ENCODE assay signal across 13 cellular contexts in the genomic region with DNA sequence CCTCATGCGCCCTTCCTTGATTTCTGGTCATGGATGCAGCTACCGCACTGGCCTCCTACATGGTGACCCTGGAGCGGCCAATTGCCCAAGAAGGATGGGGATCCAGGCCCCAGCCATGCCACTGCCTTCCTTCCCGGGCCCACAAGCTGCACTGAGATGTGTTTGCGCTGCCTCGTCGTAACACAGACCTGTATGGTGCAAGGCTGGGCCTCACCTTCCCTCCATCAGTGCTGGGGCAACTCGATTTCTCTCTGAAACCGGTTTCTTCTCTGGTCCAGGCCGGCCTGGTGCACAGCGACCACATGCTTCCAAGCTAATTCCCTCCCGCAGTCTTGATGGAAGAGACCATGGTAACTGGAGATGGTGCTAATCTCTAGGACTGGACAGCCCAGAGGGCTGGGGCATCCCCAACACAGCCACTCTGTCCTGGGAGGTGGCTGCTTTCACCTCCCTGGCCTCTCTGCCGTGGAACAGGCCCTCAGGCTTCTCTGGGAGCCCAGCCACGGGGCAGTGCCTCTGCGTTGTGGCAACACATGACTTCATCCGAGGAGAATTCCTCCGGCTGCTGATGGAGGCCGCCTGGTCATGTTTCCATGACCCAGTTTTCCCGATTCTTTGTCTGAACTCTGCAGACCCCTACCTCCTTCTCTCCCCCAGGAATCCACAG.
DNase-seq lines count a peak whose midpoint lies in the region; ATAC-seq, FAIRE-seq and TF ChIP-seq lines count a peak whose summit lies in the region.
"Had no signal": no experiment of that assay in that cellular context is flagged by ENCODE, and none has a peak within 500 bp of the region (broad histone marks: within the 10 kb centered on the region; RNA-seq: fewer than 3 reads in every experiment).

No MANE protein-coding gene starts in this region.

- FAIRE-seq in kidney (lab: Jason Lieb, UNC) (no peak), GM12891 (lab: Jason Lieb, UNC) (no peak)

- H3K9me3 ChIP-seq in kidney (ENCODE audit: control insufficient read depth in 1 of 2, low read length in 2 of 2), result no peaks in the 10 kb centered on the region
- H3K9me3 ChIP-seq: esophagus squamous epithelium had no signal

- H3K9ac ChIP-seq in kidney (ENCODE audit: low read length in 2 of 2), result no peak overlapping the region

- TF ChIP-seq POLR2A in GM12891 (IDR thresholded peaks at IDR 0.05; ENCODE audit: low read depth, low read length), result no peak

- H3K9me2 ChIP-seq in GM23338 (ENCODE audit: insufficient read depth), result no peaks in the 10 kb centered on the region

- no peaks in the 10 kb centered on the region for H3K36me3 Mint-ChIP-seq in GM23338 (ENCODE audit: low read depth)
- no peaks in the 10 kb centered on the region for H3K36me3 Mint-ChIP-seq in stimulated activated effector memory CD8-positive, alpha-beta T cell treated with anti-CD3 and anti-CD28 coated beads, Interleukin-12 subunit alpha, Interleukin-12 subunit beta, amount 100 ng/mL, for 72 hours
- H3K36me3 Mint-ChIP-seq in activated naive CD8-positive, alpha-beta T cell treated with anti-CD3 and anti-CD28 coated beads, Interleukin-2, amount 50 U/mL, for 24 hours (ENCODE audit: low read depth), result no peaks in the 10 kb centered on the region

- intact Hi-C loops in kidney (cut with DNase I), result no loop called here

- H2AFZ ChIP-seq in GM23338, result no peak overlapping the region

- no peaks in the 10 kb centered on the region for H3K27me3 ChIP-seq in GM23338 (ENCODE audit: insufficient read depth)

- no peaks in the 10 kb centered on the region for H3K9me3 Mint-ChIP-seq in GM23338
- H3K9me3 Mint-ChIP-seq in stimulated activated effector memory CD8-positive, alpha-beta T cell treated with anti-CD3 and anti-CD28 coated beads, Interleukin-12 subunit alpha, Interleukin-12 subunit beta, amount 100 ng/mL, for 72 hours, result no peaks in the 10 kb centered on the region
- no peaks in the 10 kb centered on the region for H3K9me3 Mint-ChIP-seq in activated naive CD8-positive, alpha-beta T cell treated with anti-CD3 and anti-CD28 coated beads, Interleukin-2, amount 50 U/mL, for 24 hours
- H3K9me3 Mint-ChIP-seq: activated CD4-positive, alpha-beta memory T cell treated with anti-CD3 and anti-CD28 coated beads, Interleukin-2, amount 10 ng/mL, durations not matched to agents 7 days and 5 days had no signal

- H3K4me3 ChIP-seq in GM23338 (no peak overlapping the region), cardiac fibroblast (replicated peaks in 1 of 2; ENCODE audit: low read depth in 2 of 2, low read length in 2 of 2) (no peak overlapping the region), kidney (ENCODE audit: low read length in 2 of 2) (no peak overlapping the region), skin epidermis (no peak overlapping the region)
- H3K4me3 ChIP-seq: esophagus squamous epithelium had no signal

- H3K36me3 ChIP-seq in GM23338 (ENCODE audit: insufficient read depth) (no peaks in the 10 kb centered on the region), kidney (ENCODE audit: control insufficient read depth in 1 of 2, insufficient read depth in 2 of 2, low read length in 2 of 2) (no peaks in the 10 kb centered on the region)
- H3K36me3 ChIP-seq: esophagus squamous epithelium had no signal

- H3K27ac Mint-ChIP-seq in GM23338, result peak overlapping the region; percentile 89
- no peak overlapping the region for H3K27ac Mint-ChIP-seq in stimulated activated effector memory CD8-positive, alpha-beta T cell treated with anti-CD3 and anti-CD28 coated beads, Interleukin-12 subunit alpha, Interleukin-12 subunit beta, amount 100 ng/mL, for 72 hours
- no peak overlapping the region for H3K27ac Mint-ChIP-seq in activated naive CD8-positive, alpha-beta T cell treated with anti-CD3 and anti-CD28 coated beads, Interleukin-2, amount 50 U/mL, for 24 hours
- H3K27ac Mint-ChIP-seq: activated CD4-positive, alpha-beta memory T cell treated with anti-CD3 and anti-CD28 coated beads, Interleukin-2, amount 10 ng/mL, durations not matched to agents 7 days and 5 days had no signal

- H3F3A ChIP-seq in GM23338 (replicated peaks; ENCODE audit: low read depth), result peaks cover 3% of the 10 kb centered on the region; the same call in 1 of the 2 replicates

- peaks cover 14% of the 10 kb centered on the region for H3K4me1 Mint-ChIP-seq in GM23338
- no peaks in the 10 kb centered on the region for H3K4me1 Mint-ChIP-seq in stimulated activated effector memory CD8-positive, alpha-beta T cell treated with anti-CD3 and anti-CD28 coated beads, Interleukin-12 subunit alpha, Interleukin-12 subunit beta, amount 100 ng/mL, for 72 hours
- no peaks in the 10 kb centered on the region for H3K4me1 Mint-ChIP-seq in activated naive CD8-positive, alpha-beta T cell treated with anti-CD3 and anti-CD28 coated beads, Interleukin-2, amount 50 U/mL, for 24 hours
- H3K4me1 Mint-ChIP-seq: activated CD4-positive, alpha-beta memory T cell treated with anti-CD3 and anti-CD28 coated beads, Interleukin-2, amount 10 ng/mL, durations not matched to agents 7 days and 5 days had no signal

- no peak for TF ChIP-seq CTCF in GM23338 (conservative IDR thresholded peaks at IDR 0.05; ENCODE audit: low read depth in 2 of 2)
- no peak for TF ChIP-seq CTCF in cardiac fibroblast (IDR thresholded peaks at IDR 0.05; ENCODE audit: low read depth, low read length)
- TF ChIP-seq CTCF in kidney (IDR thresholded peaks at IDR 0.05; ENCODE audit: borderline replicate concordance, extremely low read depth, insufficient read depth), result no peak

- H4K20me1 ChIP-seq in GM23338 (replicated peaks; ENCODE audit: insufficient read depth), result peaks cover 17% of the 10 kb centered on the region; the same call in 1 of the 2 replicates

- H3K27me3 Mint-ChIP-seq in GM23338 (ENCODE audit: insufficient read depth, low read depth, poor library complexity), result peaks cover 5% of the 10 kb centered on the region
- H3K27me3 Mint-ChIP-seq in activated naive CD8-positive, alpha-beta T cell treated with anti-CD3 and anti-CD28 coated beads, Interleukin-2, amount 50 U/mL, for 24 hours, result no peaks in the 10 kb centered on the region
- H3K27me3 Mint-ChIP-seq: activated CD4-positive, alpha-beta memory T cell treated with anti-CD3 and anti-CD28 coated beads, Interleukin-2, amount 10 ng/mL, durations not matched to agents 7 days and 5 days had no signal

- no peaks in the 10 kb centered on the region for H3K4me1 ChIP-seq in GM23338 (ENCODE audit: insufficient read depth)
- H3K4me1 ChIP-seq in kidney (ENCODE audit: control insufficient read depth in 1 of 2, insufficient read depth in 1 of 2, low read depth in 1 of 2, low read length in 2 of 2), result peaks cover 0 to 7% of the 10 kb centered on the region in 2 donors

- H3K27ac ChIP-seq in GM23338 (ENCODE audit: low read depth), result no peak overlapping the region
- H3K27ac ChIP-seq in kidney (ENCODE audit: low read depth in 2 of 2, low read length in 2 of 2), result peak overlapping the region in 1 of 2 donors; percentile 28
- H3K27ac ChIP-seq in skin epidermis, result peak overlapping the region in 18 of 21 experiments; percentile 2 to 88 (median 54)

- H3K4me2 ChIP-seq in GM23338, result no peak overlapping the region

- H3K79me2 ChIP-seq in GM23338 (replicated peaks; ENCODE audit: insufficient read depth), result peaks cover 16% of the 10 kb centered on the region

- ATAC-seq in GM23338 (no peak), GM19324 (IDR thresholded peaks at IDR 0.05; ENCODE audit: low FRiP score, unreplicated experiment) (no peak)
- no peak for ATAC-seq in stimulated activated effector memory CD8-positive, alpha-beta T cell treated with anti-CD3 and anti-CD28 coated beads, Interleukin-12 subunit alpha, Interleukin-12 subunit beta, amount 100 ng/mL, for 72 hours
- no peak for ATAC-seq in activated naive CD8-positive, alpha-beta T cell treated with anti-CD3 and anti-CD28 coated beads, Interleukin-2, amount 50 U/mL, for 24 hours

- H3K4me3 Mint-ChIP-seq in GM23338, result no peak overlapping the region
- H3K4me3 Mint-ChIP-seq in stimulated activated effector memory CD8-positive, alpha-beta T cell treated with anti-CD3 and anti-CD28 coated beads, Interleukin-12 subunit alpha, Interleukin-12 subunit beta, amount 100 ng/mL, for 72 hours, result no peak overlapping the region
- H3K4me3 Mint-ChIP-seq in activated naive CD8-positive, alpha-beta T cell treated with anti-CD3 and anti-CD28 coated beads, Interleukin-2, amount 50 U/mL, for 24 hours, result no peak overlapping the region
- H3K4me3 Mint-ChIP-seq: activated CD4-positive, alpha-beta memory T cell treated with anti-CD3 and anti-CD28 coated beads, Interleukin-2, amount 10 ng/mL, durations not matched to agents 7 days and 5 days had no signal

- DNase-seq in GM23338 (ENCODE audit: low spot score), result no peak
- peak; percentile 50 to 73 for DNase-seq in cardiac fibroblast (ENCODE audit: low read depth in 2 of 2)
- DNase-seq in kidney, result peak; percentile 86
- DNase-seq in stimulated activated effector memory CD8-positive, alpha-beta T cell treated with anti-CD3 and anti-CD28 coated beads, Interleukin-12 subunit alpha, Interleukin-12 subunit beta, amount 100 ng/mL, for 72 hours (ENCODE audit: low spot score in 2 of 2), result no peak
- no peak for DNase-seq in activated naive CD8-positive, alpha-beta T cell treated with anti-CD3 and anti-CD28 coated beads, Interleukin-2, amount 50 U/mL, for 24 hours
- no peak for DNase-seq in GM12891 (ENCODE audit: insufficient read length, low spot score)
- DNase-seq: activated CD4-positive, alpha-beta memory T cell treated with anti-CD3 and anti-CD28 coated beads, Interleukin-2, amount 10 ng/mL, durations not matched to agents 7 days and 5 days; esophagus squamous epithelium; MM.1S; NCI-H69; SW 1271 had no signal

TF ChIP-seq in GM12891, 5 proteins besides CTCF, POLR2A, EP300 and RAD21:
- TF ChIP-seq TAF1 (IDR thresholded peaks at IDR 0.05; ENCODE audit: low read depth, low read length), result no peak
- no peak for TF ChIP-seq POU2F2 (IDR thresholded peaks at IDR 0.05; ENCODE audit: low read depth, low read length)
- TF ChIP-seq SPI1 (IDR thresholded peaks at IDR 0.05; ENCODE audit: low read depth, low read length), result no peak
- TF ChIP-seq PAX5 (IDR thresholded peaks at IDR 0.05; ENCODE audit: insufficient read depth, low read length, severe bottlenecking), result no peak
- no peak for TF ChIP-seq POLR2AphosphoS5 (IDR thresholded peaks at IDR 0.05; ENCODE audit: low read depth, low read length)

Comparison
In these comparisons a context has a peak if more than half of its experiments do, and no peak if none do; other contexts are left out.
1. DNase-seq: peak in cardiac fibroblast (2 of 2) and kidney (single experiment); none in GM23338 (single experiment), stimulated activated effector memory CD8-positive, alpha-beta T cell treated with anti-CD3 and anti-CD28 coated beads, Interleukin-12 subunit alpha, Interleukin-12 subunit beta, amount 100 ng/mL, for 72 hours (0 of 2), activated naive CD8-positive, alpha-beta T cell treated with anti-CD3 and anti-CD28 coated beads, Interleukin-2, amount 50 U/mL, for 24 hours (single experiment) and GM12891 (single experiment).